1 cellular context compared by ENCODE assay signal in the genomic region with DNA sequence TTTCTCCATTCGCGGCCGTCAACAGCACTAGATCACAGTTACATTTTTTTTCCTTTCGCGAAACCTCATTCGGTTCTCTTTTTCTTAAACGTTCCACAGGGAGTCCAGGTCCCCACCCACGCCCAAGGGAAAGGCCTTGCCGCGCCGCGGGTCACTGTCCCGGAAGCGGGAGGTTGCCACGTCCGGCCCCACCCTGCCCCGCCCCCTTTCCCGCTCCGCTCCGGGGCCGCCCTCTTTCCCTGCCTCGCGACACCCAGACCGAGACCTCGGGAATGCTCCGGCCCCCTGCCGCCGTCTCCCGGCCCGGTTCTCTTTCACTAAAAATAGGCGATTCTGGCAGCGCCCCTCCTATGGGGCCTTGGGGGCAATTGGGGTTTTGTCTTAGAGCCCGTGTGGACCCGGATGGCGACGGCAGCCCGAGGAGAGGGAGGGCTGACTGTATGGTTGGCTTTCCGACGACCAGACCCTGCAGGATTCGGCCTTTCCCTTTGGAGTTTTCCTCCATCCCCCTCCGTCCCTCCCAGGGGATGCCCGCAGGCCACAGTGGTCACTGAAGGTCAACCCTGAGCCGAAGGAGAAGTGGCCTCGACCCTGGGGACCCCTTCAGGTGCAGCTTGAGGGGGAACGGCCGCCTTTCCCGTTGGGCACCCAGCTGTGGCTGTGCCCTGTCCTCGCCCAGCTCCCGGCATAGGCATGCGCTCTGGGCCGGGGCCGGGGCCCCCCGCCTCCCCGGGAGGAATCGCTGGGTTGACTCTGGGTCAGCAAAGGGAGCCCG.
TF ChIP-seq lines count a peak whose summit lies in the region.

No MANE protein-coding gene starts in this region.

TF ChIP-seq in HepG2, 621 proteins besides CTCF, POLR2A, EP300 and RAD21 (continued from another document and continues in another):
- TF ChIP-seq PBX3 (CRISPR knock-in tag; IDR thresholded peaks at IDR 0.05; ENCODE audit: borderline replicate concordance) (0 out of 2 replicates have a peak, but pooled peaks have one; percentile 38), SAP130 (CRISPR knock-in tag; IDR thresholded peaks at IDR 0.05; ENCODE audit: low read depth) (peak; percentile 66), REPIN1 (CRISPR knock-in tag; IDR thresholded peaks at IDR 0.05; ENCODE audit: borderline replicate concordance, low read depth) (no peak; the same call in 1 of the 2 replicates), ZEB1 (IDR thresholded peaks at IDR 0.05; ENCODE audit: insufficient replicate concordance, low read depth) (peak; percentile 43), ZNF10 (CRISPR knock-in tag; IDR thresholded peaks at IDR 0.05; ENCODE audit: borderline replicate concordance, low read depth) (no peak), HINFP (CRISPR knock-in tag; IDR thresholded peaks at IDR 0.05; ENCODE audit: low read depth) (no peak; the same call in 1 of the 2 replicates), ZNF547 (CRISPR knock-in tag; IDR thresholded peaks at IDR 0.05) (peak; percentile 86), RNF219 (CRISPR knock-in tag; IDR thresholded peaks at IDR 0.05) (no peak), CHD4 (IDR thresholded peaks at IDR 0.05; ENCODE audit: borderline replicate concordance, low read length) (no peak), CSRNP1 (CRISPR knock-in tag; IDR thresholded peaks at IDR 0.05) (no peak), ZNF674 (CRISPR knock-in tag; IDR thresholded peaks at IDR 0.05; ENCODE audit: low read depth) (no peak), KIAA2018 (CRISPR knock-in tag; IDR thresholded peaks at IDR 0.05; ENCODE audit: borderline replicate concordance) (no peak)
- TF ChIP-seq, protein P1, sequence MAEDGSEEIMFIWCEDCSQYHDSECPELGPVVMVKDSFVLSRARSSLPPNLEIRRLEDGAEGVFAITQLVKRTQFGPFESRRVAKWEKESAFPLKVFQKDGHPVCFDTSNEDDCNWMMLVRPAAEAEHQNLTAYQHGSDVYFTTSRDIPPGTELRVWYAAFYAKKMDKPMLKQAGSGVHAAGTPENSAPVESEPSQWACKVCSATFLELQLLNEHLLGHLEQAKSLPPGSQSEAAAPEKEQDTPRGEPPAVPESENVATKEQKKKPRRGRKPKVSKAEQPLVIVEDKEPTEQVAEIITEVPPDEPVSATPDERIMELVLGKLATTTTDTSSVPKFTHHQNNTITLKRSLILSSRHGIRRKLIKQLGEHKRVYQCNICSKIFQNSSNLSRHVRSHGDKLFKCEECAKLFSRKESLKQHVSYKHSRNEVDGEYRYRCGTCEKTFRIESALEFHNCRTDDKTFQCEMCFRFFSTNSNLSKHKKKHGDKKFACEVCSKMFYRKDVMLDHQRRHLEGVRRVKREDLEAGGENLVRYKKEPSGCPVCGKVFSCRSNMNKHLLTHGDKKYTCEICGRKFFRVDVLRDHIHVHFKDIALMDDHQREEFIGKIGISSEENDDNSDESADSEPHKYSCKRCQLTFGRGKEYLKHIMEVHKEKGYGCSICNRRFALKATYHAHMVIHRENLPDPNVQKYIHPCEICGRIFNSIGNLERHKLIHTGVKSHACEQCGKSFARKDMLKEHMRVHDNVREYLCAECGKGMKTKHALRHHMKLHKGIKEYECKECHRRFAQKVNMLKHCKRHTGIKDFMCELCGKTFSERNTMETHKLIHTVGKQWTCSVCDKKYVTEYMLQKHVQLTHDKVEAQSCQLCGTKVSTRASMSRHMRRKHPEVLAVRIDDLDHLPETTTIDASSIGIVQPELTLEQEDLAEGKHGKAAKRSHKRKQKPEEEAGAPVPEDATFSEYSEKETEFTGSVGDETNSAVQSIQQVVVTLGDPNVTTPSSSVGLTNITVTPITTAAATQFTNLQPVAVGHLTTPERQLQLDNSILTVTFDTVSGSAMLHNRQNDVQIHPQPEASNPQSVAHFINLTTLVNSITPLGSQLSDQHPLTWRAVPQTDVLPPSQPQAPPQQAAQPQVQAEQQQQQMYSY (CRISPR knock-in tag; IDR thresholded peaks at IDR 0.05): no peak
- TF ChIP-seq, protein P2, sequence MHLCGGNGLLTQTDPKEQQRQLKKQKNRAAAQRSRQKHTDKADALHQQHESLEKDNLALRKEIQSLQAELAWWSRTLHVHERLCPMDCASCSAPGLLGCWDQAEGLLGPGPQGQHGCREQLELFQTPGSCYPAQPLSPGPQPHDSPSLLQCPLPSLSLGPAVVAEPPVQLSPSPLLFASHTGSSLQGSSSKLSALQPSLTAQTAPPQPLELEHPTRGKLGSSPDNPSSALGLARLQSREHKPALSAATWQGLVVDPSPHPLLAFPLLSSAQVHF (CRISPR knock-in tag; IDR thresholded peaks at IDR 0.05): no peak
- TF ChIP-seq, protein P3, sequence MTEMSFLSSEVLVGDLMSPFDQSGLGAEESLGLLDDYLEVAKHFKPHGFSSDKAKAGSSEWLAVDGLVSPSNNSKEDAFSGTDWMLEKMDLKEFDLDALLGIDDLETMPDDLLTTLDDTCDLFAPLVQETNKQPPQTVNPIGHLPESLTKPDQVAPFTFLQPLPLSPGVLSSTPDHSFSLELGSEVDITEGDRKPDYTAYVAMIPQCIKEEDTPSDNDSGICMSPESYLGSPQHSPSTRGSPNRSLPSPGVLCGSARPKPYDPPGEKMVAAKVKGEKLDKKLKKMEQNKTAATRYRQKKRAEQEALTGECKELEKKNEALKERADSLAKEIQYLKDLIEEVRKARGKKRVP (CRISPR knock-in tag; IDR thresholded peaks at IDR 0.05): no peak
- TF ChIP-seq, protein P4, sequence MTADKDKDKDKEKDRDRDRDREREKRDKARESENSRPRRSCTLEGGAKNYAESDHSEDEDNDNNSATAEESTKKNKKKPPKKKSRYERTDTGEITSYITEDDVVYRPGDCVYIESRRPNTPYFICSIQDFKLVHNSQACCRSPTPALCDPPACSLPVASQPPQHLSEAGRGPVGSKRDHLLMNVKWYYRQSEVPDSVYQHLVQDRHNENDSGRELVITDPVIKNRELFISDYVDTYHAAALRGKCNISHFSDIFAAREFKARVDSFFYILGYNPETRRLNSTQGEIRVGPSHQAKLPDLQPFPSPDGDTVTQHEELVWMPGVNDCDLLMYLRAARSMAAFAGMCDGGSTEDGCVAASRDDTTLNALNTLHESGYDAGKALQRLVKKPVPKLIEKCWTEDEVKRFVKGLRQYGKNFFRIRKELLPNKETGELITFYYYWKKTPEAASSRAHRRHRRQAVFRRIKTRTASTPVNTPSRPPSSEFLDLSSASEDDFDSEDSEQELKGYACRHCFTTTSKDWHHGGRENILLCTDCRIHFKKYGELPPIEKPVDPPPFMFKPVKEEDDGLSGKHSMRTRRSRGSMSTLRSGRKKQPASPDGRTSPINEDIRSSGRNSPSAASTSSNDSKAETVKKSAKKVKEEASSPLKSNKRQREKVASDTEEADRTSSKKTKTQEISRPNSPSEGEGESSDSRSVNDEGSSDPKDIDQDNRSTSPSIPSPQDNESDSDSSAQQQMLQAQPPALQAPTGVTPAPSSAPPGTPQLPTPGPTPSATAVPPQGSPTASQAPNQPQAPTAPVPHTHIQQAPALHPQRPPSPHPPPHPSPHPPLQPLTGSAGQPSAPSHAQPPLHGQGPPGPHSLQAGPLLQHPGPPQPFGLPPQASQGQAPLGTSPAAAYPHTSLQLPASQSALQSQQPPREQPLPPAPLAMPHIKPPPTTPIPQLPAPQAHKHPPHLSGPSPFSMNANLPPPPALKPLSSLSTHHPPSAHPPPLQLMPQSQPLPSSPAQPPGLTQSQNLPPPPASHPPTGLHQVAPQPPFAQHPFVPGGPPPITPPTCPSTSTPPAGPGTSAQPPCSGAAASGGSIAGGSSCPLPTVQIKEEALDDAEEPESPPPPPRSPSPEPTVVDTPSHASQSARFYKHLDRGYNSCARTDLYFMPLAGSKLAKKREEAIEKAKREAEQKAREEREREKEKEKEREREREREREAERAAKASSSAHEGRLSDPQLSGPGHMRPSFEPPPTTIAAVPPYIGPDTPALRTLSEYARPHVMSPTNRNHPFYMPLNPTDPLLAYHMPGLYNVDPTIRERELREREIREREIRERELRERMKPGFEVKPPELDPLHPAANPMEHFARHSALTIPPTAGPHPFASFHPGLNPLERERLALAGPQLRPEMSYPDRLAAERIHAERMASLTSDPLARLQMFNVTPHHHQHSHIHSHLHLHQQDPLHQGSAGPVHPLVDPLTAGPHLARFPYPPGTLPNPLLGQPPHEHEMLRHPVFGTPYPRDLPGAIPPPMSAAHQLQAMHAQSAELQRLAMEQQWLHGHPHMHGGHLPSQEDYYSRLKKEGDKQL (CRISPR knock-in tag; IDR thresholded peaks at IDR 0.05; ENCODE audit: low read depth): no peak
